33 cellular contexts compared by ENCODE assay signal in genomic region chr19:45872095-45872919, GRCh38. TPM values are rescaled to one million over a fixed set of nuclear protein-coding genes. Genes with fewer than 3 reads are reported as not detected.
"Had no signal": no experiment of that assay in that cellular context is flagged by ENCODE, and none has a peak within 500 bp of the region (broad histone marks: within the 10 kb centered on the region; RNA-seq: fewer than 3 reads in every experiment).

No MANE protein-coding gene starts in this region.

- ATAC-seq: effector memory CD8-positive, alpha-beta T cell; esophagus mucosa; gastrocnemius medialis; heart right ventricle; left colon; left lobe of liver; lower lobe of right lung; mucosa of descending colon had no signal

- H3K27ac ChIP-seq: colonic mucosa, epithelial cell of prostate, esophagus squamous epithelium, gastrocnemius medialis, heart right ventricle, left ventricle myocardium inferior, lower lobe of right lung had no signal

- FAIRE-seq: endometrium, islet of Langerhans, kidney had no signal

- H3K4me1 ChIP-seq: gastrocnemius medialis had no signal

- H3K36me3 ChIP-seq: colonic mucosa, esophagus squamous epithelium, gastrocnemius medialis, heart right ventricle, left ventricle myocardium inferior, lower lobe of right lung had no signal

- H3K9me3 ChIP-seq: colonic mucosa, esophagus squamous epithelium, gastrocnemius medialis, heart right ventricle, left ventricle myocardium inferior, lower lobe of right lung, mucosa of descending colon had no signal

- DNase-seq: colonic mucosa; cortex of kidney; effector CD8-positive, alpha-beta T cell; effector memory CD8-positive, alpha-beta T cell; endodermal cell; erythroblast; esophagus squamous epithelium; foreskin fibroblast; foreskin melanocyte; gastrocnemius medialis; glutamatergic neuron; head of caudate nucleus; heart right ventricle; hippocampal formation; kidney; kidney glomerular epithelial cell; left colon; left ventricle myocardium inferior; lower lobe of right lung; mesenchymal stem cell; mucosa of descending colon had no signal

- H3K27me3 ChIP-seq: colonic mucosa had no signal

- H3K4me3 ChIP-seq: colonic mucosa, esophagus squamous epithelium, gastrocnemius medialis, heart right ventricle, left ventricle myocardium inferior, lower lobe of right lung, mucosa of descending colon had no signal

RNA-seq across cellular contexts. Expression of gene FOXA3, which starts 8.2 kb away (rescaled TPM):
- total RNA-seq: dermis microvascular lymphatic vessel endothelial cell, esophagus mucosa, gastrocnemius medialis, glomerular endothelial cell, left ventricle myocardium inferior, mesenteric fat pad, mesothelial cell of epicardium, myocyte had no signal

RNA-seq across cellular contexts. Expression of gene NANOS2, which starts 42.3 kb away (rescaled TPM):
- total RNA-seq: colonic mucosa, dermis microvascular lymphatic vessel endothelial cell, endodermal cell, esophagus mucosa, esophagus squamous epithelium, gastrocnemius medialis, glomerular endothelial cell, heart right ventricle, kidney, left colon, left lobe of liver, left ventricle myocardium inferior, lower leg skin, lower lobe of right lung, lung microvascular endothelial cell, mesenteric fat pad, mesothelial cell of epicardium, mucosa of descending colon, myocyte had no signal
- polyA plus RNA-seq: heart right ventricle had no signal
